8 cellular contexts compared by ENCODE assay signal in the genomic region with DNA sequence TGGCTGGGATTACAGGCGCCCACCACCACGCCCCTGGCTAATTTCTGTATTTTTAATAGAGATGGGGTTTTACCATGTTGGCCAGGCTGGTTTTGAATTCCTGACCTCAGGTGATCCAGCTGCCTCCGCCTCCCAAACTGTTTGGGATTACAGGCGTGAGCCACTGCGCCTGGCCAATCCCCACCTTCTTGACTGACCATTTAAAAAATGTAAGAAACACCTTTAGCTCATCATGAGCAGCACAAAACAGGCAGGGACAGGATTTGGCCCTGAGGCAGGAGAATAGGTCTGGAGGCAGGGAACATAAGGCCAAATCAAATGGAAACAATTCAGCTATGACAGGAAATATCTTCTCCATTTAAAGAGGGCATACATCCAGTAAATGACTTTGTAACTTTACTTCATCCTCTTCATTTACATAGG. TPM values are rescaled to one million over a fixed set of nuclear protein-coding genes. Genes with fewer than 3 reads are reported as not detected.
DNase-seq lines count a peak whose midpoint lies in the region; ATAC-seq and TF ChIP-seq lines count a peak whose summit lies in the region.

No MANE protein-coding gene starts in this region.

- H3K27ac ChIP-seq in heart right ventricle (peak overlapping the region in 9 of 10 donors; percentile 91 to 97 (median 94)), body of pancreas (peak overlapping the region; percentile 76 to 97 (median 92)), mesodermal cell (ENCODE audit: low read depth, low read length, severe bottlenecking) (peak overlapping the region; percentile 91), urinary bladder (ENCODE audit: low read depth) (no peak overlapping the region)

- intact Hi-C loops in heart right ventricle (cut with DNase I) (loop anchor here in 5 of 10 donors (1.0 to 10.0 kb wide), 5 partner anchors 13 to 616 kb away; a partner anchor contains a TSS), Right ventricle myocardium superior (cut with DNase I) (no loop called here), body of pancreas (cut with DNase I) (no loop called here)

- H3K4me1 ChIP-seq in heart right ventricle (peaks cover 8 to 34% (median 19%) of the 10 kb centered on the region in 9 donors), body of pancreas (peaks cover 15% of the 10 kb centered on the region), mesodermal cell (ENCODE audit: control insufficient read depth, insufficient read depth, low read length, poor library complexity, severe bottlenecking) (peaks cover 3% of the 10 kb centered on the region), urinary bladder (ENCODE audit: insufficient read depth) (no peaks in the 10 kb centered on the region)

- TF ChIP-seq CTCF in heart right ventricle (IDR thresholded peaks at IDR 0.05) (no peak), body of pancreas (IDR thresholded peaks at IDR 0.05) (no peak)

- WGBS in heart right ventricle, 2 donors = 73 to 79% methylated on average over 5 of the region's 5 CpGs
- WGBS in body of pancreas, 2 donors = 65 to 68% methylated on average over 5 of the region's 5 CpGs
- WGBS in mesodermal cell (ENCODE audit: insufficient coverage in 2 of 2), 2 experiments = 93 to 97% methylated on average over 3 to 5 of the region's 5 CpGs
- 62% methylated on average over 5 of the region's 5 CpGs for WGBS in urinary bladder

- H3K27me3 ChIP-seq in heart right ventricle = no peaks in the 10 kb centered on the region
- H3K27me3 ChIP-seq in body of pancreas = no peaks in the 10 kb centered on the region

- H3K4me3 ChIP-seq in heart right ventricle = peak overlapping the region in 9 of 10 donors; percentile 44 to 90 (median 63)
- peak overlapping the region in 1 of 2 donors; percentile 13 for H3K4me3 ChIP-seq in body of pancreas
- H3K4me3 ChIP-seq in mesodermal cell (ENCODE audit: extremely low read depth, insufficient read depth, low read length, poor library complexity, severe bottlenecking) = no peak overlapping the region
- H3K4me3 ChIP-seq in urinary bladder (ENCODE audit: low read depth, low read length) = peak overlapping the region; percentile 33

- H3K9me3 ChIP-seq in heart right ventricle (no peaks in the 10 kb centered on the region), body of pancreas (no peaks in the 10 kb centered on the region), mesodermal cell (ENCODE audit: control insufficient read depth, low read length) (no peaks in the 10 kb centered on the region)

- H3K36me3 ChIP-seq in heart right ventricle (peaks cover 0 to 18% (median 0%) of the 10 kb centered on the region in 9 donors), body of pancreas (replicated peaks in 1 of 2; ENCODE audit: insufficient read depth in 1 of 2, low read depth in 2 of 2) (no peaks in the 10 kb centered on the region), mesodermal cell (ENCODE audit: control insufficient read depth, insufficient read depth, low read length) (peaks cover 17% of the 10 kb centered on the region), urinary bladder (ENCODE audit: insufficient read depth) (no peaks in the 10 kb centered on the region)

- no peak for TF ChIP-seq POLR2A in body of pancreas (IDR thresholded peaks at IDR 0.05)

- no peak for DNase-seq in heart right ventricle
- DNase-seq in Right ventricle myocardium superior = no peak
- DNase-seq in body of pancreas = no peak
- no peak for DNase-seq in iPS-NIHi7 (ENCODE audit: extremely low spot score)
- no peak for DNase-seq in stimulated activated CD4-positive, alpha-beta T cell treated with anti-CD3 and anti-CD28 coated beads, Interleukin-1b, Interleukin-23, amount 100 ng/mL, for 48 hours
- no peak for DNase-seq in T-helper 9 cell

- no peak for ATAC-seq in heart right ventricle
- no peak for ATAC-seq in Right ventricle myocardium superior (ENCODE audit: poor library complexity)
- ATAC-seq in body of pancreas = no peak

RNA-seq across cellular contexts. Expression of a gene that starts 1.4 kb away (rescaled TPM):
- total RNA-seq in heart right ventricle = 10 to 100 TPM; 10.6 to 16.5 (median 14.5) TPM
- 10 to 100 TPM; 23.0 to 61.9 TPM for polyA plus RNA-seq in heart right ventricle
- 9.4 TPM for total RNA-seq in Right ventricle myocardium superior
- 1 to 10 TPM; 3.4 to 5.6 TPM for total RNA-seq in body of pancreas
- 27.5 TPM for polyA plus RNA-seq in mesodermal cell (2013, experiment 1 of 2)
- polyA plus RNA-seq in mesodermal cell (2013, experiment 2 of 2) = 21.6 TPM
- 4.2 TPM for total RNA-seq in urinary bladder
- polyA plus RNA-seq in urinary bladder = 22.8 TPM

RNA-seq across cellular contexts. Expression of a gene that starts 12.2 kb away (rescaled TPM):
- total RNA-seq in heart right ventricle (10 to 100 TPM; 24.1 to 36.3 (median 31.4) TPM), Right ventricle myocardium superior (26.7 TPM), body of pancreas (1 to 10 TPM in 1 of 2 donors, under 1 TPM in 1; 0.52 to 8.2 TPM), urinary bladder (4.7 TPM)
- polyA plus RNA-seq in heart right ventricle (10 to 100 TPM in 1 of 2 donors, 1 to 10 TPM in 1; 7.8 to 16.7 TPM), urinary bladder (5.5 TPM)
- 6.0 TPM for polyA plus RNA-seq in mesodermal cell (2013, experiment 1 of 2)
- 6.0 TPM for polyA plus RNA-seq in mesodermal cell (2013, experiment 2 of 2)

RNA-seq across cellular contexts. Expression of a gene that starts 18.0 kb away (rescaled TPM):
- total RNA-seq in heart right ventricle (100 to 1,000 TPM in 1 of 10 donors, 10 to 100 TPM in 7, 1 to 10 TPM in 2; 6.5 to 241 (median 11.9) TPM), Right ventricle myocardium superior (23.1 TPM), body of pancreas (10 to 100 TPM; 30.3 to 32.9 TPM), urinary bladder (6.6 TPM)
- polyA plus RNA-seq in heart right ventricle (10 to 100 TPM in 1 of 2 donors, 1 to 10 TPM in 1; 9.7 to 31.2 TPM), urinary bladder (90.6 TPM)
- polyA plus RNA-seq in mesodermal cell (2013, experiment 1 of 2) = 3.5 TPM
- 2.9 TPM for polyA plus RNA-seq in mesodermal cell (2013, experiment 2 of 2)

RNA-seq across cellular contexts. Expression of a gene that starts 34.6 kb away (rescaled TPM):
- total RNA-seq in heart right ventricle = 1 to 10 TPM in 4 of 10 donors, under 1 TPM in 6; 0.30 to 4.2 (median 0.85) TPM
- polyA plus RNA-seq in heart right ventricle = 1 to 10 TPM; 1.2 to 6.3 TPM
- 1.8 TPM for total RNA-seq in Right ventricle myocardium superior
- under 1 TPM; under 0.01 to 0.26 TPM for total RNA-seq in body of pancreas
- polyA plus RNA-seq in mesodermal cell (2013, experiment 1 of 2) = 0.48 TPM
- not detected for polyA plus RNA-seq in mesodermal cell (2013, experiment 2 of 2)
- total RNA-seq in urinary bladder = 1.7 TPM
- polyA plus RNA-seq in urinary bladder = 1.1 TPM

RNA-seq across cellular contexts. Expression of a gene that starts 38.7 kb away (rescaled TPM):
- total RNA-seq in heart right ventricle = 10 to 100 TPM; 15.7 to 29.1 (median 22.3) TPM
- polyA plus RNA-seq in heart right ventricle = 1 to 10 TPM; 2.3 to 6.7 TPM
- total RNA-seq in Right ventricle myocardium superior = 20.8 TPM
- total RNA-seq in body of pancreas = 10 to 100 TPM; 18.9 to 21.8 TPM
- polyA plus RNA-seq in mesodermal cell (2013, experiment 1 of 2) = 46.4 TPM
- 37.9 TPM for polyA plus RNA-seq in mesodermal cell (2013, experiment 2 of 2)
- total RNA-seq in urinary bladder = 12.2 TPM
- 17.0 TPM for polyA plus RNA-seq in urinary bladder
